ENCODE assay signal across 11 cellular contexts in the genomic region with DNA sequence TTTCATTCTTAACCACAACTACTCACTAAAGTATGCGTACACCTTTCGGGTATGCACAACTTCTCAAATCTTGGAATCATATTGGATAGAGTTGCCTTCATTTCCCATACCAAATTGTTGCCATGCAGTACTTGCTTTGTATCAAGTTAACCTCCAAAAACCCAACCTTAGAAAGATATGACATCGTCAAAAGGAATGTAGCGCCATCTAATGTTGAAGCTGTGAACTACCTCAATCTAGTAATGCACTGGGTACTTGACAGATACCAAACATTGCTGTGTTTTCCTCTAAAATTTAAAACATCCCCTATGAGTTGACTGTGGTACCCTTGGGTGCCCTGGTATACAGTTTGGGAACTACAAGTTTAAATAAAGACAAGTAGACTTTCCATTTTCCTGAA.
DNase-seq lines count a peak whose midpoint lies in the region; ATAC-seq and TF ChIP-seq lines count a peak whose summit lies in the region.
"Had no signal": no experiment of that assay in that cellular context is flagged by ENCODE, and none has a peak within 500 bp of the region (broad histone marks: within the 10 kb centered on the region; RNA-seq: fewer than 3 reads in every experiment).

No MANE protein-coding gene starts in this region.

- no peaks in the 10 kb centered on the region for H3K27me3 ChIP-seq in psoas muscle (ENCODE audit: insufficient read depth in 3 of 3, low read length in 2 of 3)

- TF ChIP-seq CTCF in NB4 (IDR thresholded peaks at IDR 0.05; ENCODE audit: low read depth, low read length) (peak; percentile 28), chondrocyte (IDR thresholded peaks at IDR 0.05) (peak; percentile 65), psoas muscle (IDR thresholded peaks at IDR 0.05) (peak; percentile 46), coronary artery (IDR thresholded peaks at IDR 0.05) (no peak)

- H3K36me3 ChIP-seq in psoas muscle (ENCODE audit: insufficient read depth in 1 of 2, low read depth in 1 of 2): no peaks in the 10 kb centered on the region

- H3K9me3 Mint-ChIP-seq in chondrocyte (ENCODE audit: low read depth): no peaks in the 10 kb centered on the region
- H3K9me3 Mint-ChIP-seq: activated T-helper 1 cell treated with anti-CD3 and anti-CD28 coated beads, Interleukin-12 subunit alpha, Interleukin-12 subunit beta, Interleukin-2, Interleukin-4 antibody, amounts not matched to agents 30 ng/mL and 10 ng/mL and 1 ng/mL, durations not matched to agents 14 hours and 24 hours and 36 hours; CD4-positive, alpha-beta memory T cell; stimulated activated naive B cell treated with anti-CD40 and anti-IgM and Interleukin-4, amounts not matched to agents 10 μg/mL and 1 μg/mL and 100 μg/mL, for 72 hours had no signal

- H3K4me3 ChIP-seq in NB4 (ENCODE audit: low read depth, low read length) (no peak overlapping the region), psoas muscle (no peak overlapping the region), coronary artery (no peak overlapping the region)

- intact Hi-C loops in psoas muscle (cut with DNase I): loop anchor here (5.0 kb wide), 1 partner anchor 515 kb away; no protein-coding TSS in a partner anchor

- no peaks in the 10 kb centered on the region for H3K27me3 Mint-ChIP-seq in chondrocyte (ENCODE audit: low read depth)
- H3K27me3 Mint-ChIP-seq: CD4-positive, alpha-beta memory T cell; stimulated activated naive B cell treated with anti-CD40 and anti-IgM and Interleukin-4, amounts not matched to agents 10 μg/mL and 1 μg/mL and 100 μg/mL, for 72 hours had no signal

- peaks cover 20% of the 10 kb centered on the region for H3K4me1 Mint-ChIP-seq in chondrocyte (ENCODE audit: low read depth)
- H3K4me1 Mint-ChIP-seq: CD4-positive, alpha-beta memory T cell had no signal

- H3K27ac ChIP-seq in psoas muscle (no peak overlapping the region), coronary artery (no peak overlapping the region)

- TF ChIP-seq POLR2A in NB4 (IDR thresholded peaks at IDR 0.05; ENCODE audit: extremely low read depth, insufficient read length): no peak

- ATAC-seq in psoas muscle (no peak), GM21447 (IDR thresholded peaks at IDR 0.05; ENCODE audit: unreplicated experiment) (no peak)
- ATAC-seq: stimulated activated naive B cell treated with anti-CD40 and anti-IgM and Interleukin-4, amounts not matched to agents 10 μg/mL and 1 μg/mL and 100 μg/mL, for 72 hours had no signal

- 94 to 97% (median 94%) methylated on average over 4 of the region's 4 CpGs for WGBS in psoas muscle, 3 donors

- no peaks in the 10 kb centered on the region for H3K4me1 ChIP-seq in psoas muscle

- DNase-seq in SKM-1 treated with dmso at 0.1 percent for 144 hours (lab: John Stamatoyannopoulos, UW; ENCODE audit: unreplicated experiment): peak; percentile 3
- DNase-seq in SKM-1 (lab: John Stamatoyannopoulos, UW; ENCODE audit: unreplicated experiment): no peak
- peak; percentile 47 for DNase-seq in NB4 (ENCODE audit: low read depth)
- DNase-seq in chondrocyte (ENCODE audit: low spot score): no peak
- no peak for DNase-seq in psoas muscle
- DNase-seq in coronary artery (ENCODE audit: low spot score): no peak
- no peak for DNase-seq in 8988T
- DNase-seq: CD4-positive, alpha-beta memory T cell; stimulated activated naive B cell treated with anti-CD40 and anti-IgM and Interleukin-4, amounts not matched to agents 10 μg/mL and 1 μg/mL and 100 μg/mL, for 72 hours had no signal

- H3K4me3 Mint-ChIP-seq in chondrocyte (ENCODE audit: unreplicated experiment): no peak overlapping the region
- H3K4me3 Mint-ChIP-seq: activated T-helper 1 cell treated with anti-CD3 and anti-CD28 coated beads, Interleukin-12 subunit alpha, Interleukin-12 subunit beta, Interleukin-2, Interleukin-4 antibody, amounts not matched to agents 30 ng/mL and 10 ng/mL and 1 ng/mL, durations not matched to agents 14 hours and 24 hours and 36 hours; CD4-positive, alpha-beta memory T cell; stimulated activated naive B cell treated with anti-CD40 and anti-IgM and Interleukin-4, amounts not matched to agents 10 μg/mL and 1 μg/mL and 100 μg/mL, for 72 hours had no signal

- no peaks in the 10 kb centered on the region for H3K36me3 Mint-ChIP-seq in chondrocyte (ENCODE audit: low read depth)
- H3K36me3 Mint-ChIP-seq: stimulated activated naive B cell treated with anti-CD40 and anti-IgM and Interleukin-4, amounts not matched to agents 10 μg/mL and 1 μg/mL and 100 μg/mL, for 72 hours had no signal

- no peak overlapping the region for H3K27ac Mint-ChIP-seq in chondrocyte (ENCODE audit: unreplicated experiment)
- H3K27ac Mint-ChIP-seq: activated T-helper 1 cell treated with anti-CD3 and anti-CD28 coated beads, Interleukin-12 subunit alpha, Interleukin-12 subunit beta, Interleukin-2, Interleukin-4 antibody, amounts not matched to agents 30 ng/mL and 10 ng/mL and 1 ng/mL, durations not matched to agents 14 hours and 24 hours and 36 hours; CD4-positive, alpha-beta memory T cell; stimulated activated naive B cell treated with anti-CD40 and anti-IgM and Interleukin-4, amounts not matched to agents 10 μg/mL and 1 μg/mL and 100 μg/mL, for 72 hours had no signal

- no peaks in the 10 kb centered on the region for H3K9me3 ChIP-seq in psoas muscle

Comparison
In these comparisons a context has a peak if more than half of its experiments do, and no peak if none do; other contexts are left out.
1. DNase-seq: peak in SKM-1 treated with dmso at 0.1 percent for 144 hours (single experiment) and NB4 (single experiment); none in SKM-1 (single experiment), chondrocyte (single experiment), psoas muscle (0 of 2), coronary artery (single experiment) and 8988T (single experiment).